20 cellular contexts compared by ENCODE assay signal in the genomic region with DNA sequence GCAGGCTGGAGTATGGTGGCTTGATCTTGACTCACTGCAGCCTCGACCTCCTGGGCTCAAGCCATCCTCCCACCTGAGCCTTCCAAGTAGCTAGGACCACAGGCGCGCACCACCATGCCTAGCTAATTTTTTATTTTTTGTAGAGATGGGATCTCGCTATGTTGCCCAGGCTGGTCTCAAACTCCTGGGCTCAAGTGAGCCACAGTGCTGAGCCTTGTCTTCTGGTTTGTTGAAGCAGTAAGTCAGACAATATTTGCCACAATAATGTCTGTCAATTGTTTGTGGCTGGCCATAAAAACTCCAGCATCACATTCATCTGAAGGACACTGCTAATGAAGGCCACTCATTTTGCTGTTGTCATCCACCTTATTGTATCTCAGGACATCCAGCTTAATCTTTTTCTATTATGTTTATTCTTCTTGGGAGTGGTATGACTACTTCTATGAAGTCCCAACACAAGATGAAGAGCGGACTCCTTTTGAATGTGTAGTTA.
A peak's percentile ranks its signal among the peaks of the same experiment; 100 is the strongest.
DNase-seq lines count a peak whose midpoint lies in the region; ATAC-seq, FAIRE-seq and TF ChIP-seq lines count a peak whose summit lies in the region.
"Had no signal": no experiment of that assay in that cellular context is flagged by ENCODE, and none has a peak within 500 bp of the region (broad histone marks: within the 10 kb centered on the region; RNA-seq: fewer than 3 reads in every experiment).

No MANE protein-coding gene starts in this region.

- in situ Hi-C loops in Panc1 (cut with HindIII; ENCODE audit: low pct_unique_long_range_greater_than_20kb, low sequenced_read_pairs) = no loop called here

- H3K9me3 Mint-ChIP-seq in Calu3 (ENCODE audit: low read depth, unreplicated experiment) = no peaks in the 10 kb centered on the region
- H3K9me3 Mint-ChIP-seq: CD4-positive, CD25-positive, alpha-beta regulatory T cell; IgD-negative memory B cell had no signal

- DNase-seq in Calu3 (no peak), Panc1 (ENCODE audit: low read depth, low spot score) (no peak), right lobe of liver (no peak), NCI-H187 (lab: John Stamatoyannopoulos, UW) (no peak), iPS-NIHi11 (ENCODE audit: low spot score) (no peak), D721Med (ENCODE audit: insufficient read length, low spot score) (no peak)
- DNase-seq: ACHN; BE2C; CD4-positive, CD25-positive, alpha-beta regulatory T cell; EL; GDM1; HCEC 1CT; MM.1S; NCI-H446 treated with DMSO at 0.1 percent for 48 hours had no signal

- H3K4me3 Mint-ChIP-seq in Calu3 (ENCODE audit: low read depth, unreplicated experiment) = no peak overlapping the region
- H3K4me3 Mint-ChIP-seq: CD4-positive, CD25-positive, alpha-beta regulatory T cell; IgD-negative memory B cell had no signal

- intact Hi-C loops in Calu3 (cut with micrococcal nuclease; ENCODE audit: unreplicated experiment) = no loop called here
- intact Hi-C loops in Panc1 (cut with micrococcal nuclease; ENCODE audit: unreplicated experiment) = no loop called here
- intact Hi-C loops in right lobe of liver (cut with DNase I) = no loop called here

- peaks cover 74% of the 10 kb centered on the region for H3K4me1 Mint-ChIP-seq in Calu3 (ENCODE audit: low read depth, unreplicated experiment)

- WGBS in right lobe of liver (ENCODE audit: insufficient coverage, low coverage, low lambda C conversion rate, missing lambda C conversion rate) = 77% methylated on average over 5 of the region's 5 CpGs

- FAIRE-seq in D721Med (lab: Jason Lieb, UNC) = no peak
- FAIRE-seq: GM12878, H1 had no signal

- H3K27me3 Mint-ChIP-seq in Calu3 (ENCODE audit: unreplicated experiment) = no peaks in the 10 kb centered on the region
- H3K27me3 Mint-ChIP-seq: CD4-positive, CD25-positive, alpha-beta regulatory T cell; IgD-negative memory B cell had no signal

- CTCF ChIA-PET in Calu3 (lab: Charles Lee) (interaction anchor here (0.6 kb wide), 1 partner anchor 143 kb away, joined by 3 read pairs; no protein-coding TSS in a partner anchor), Panc1 (lab: Charles Lee) (no interaction called here)

- H3K36me3 Mint-ChIP-seq in Calu3 (ENCODE audit: insufficient read depth, unreplicated experiment) = peaks cover 59% of the 10 kb centered on the region

- H3K27ac Mint-ChIP-seq in Calu3 (ENCODE audit: unreplicated experiment) = peak overlapping the region; percentile 9
- H3K27ac Mint-ChIP-seq: CD4-positive, CD25-positive, alpha-beta regulatory T cell had no signal

- H3K9me3 ChIP-seq in Panc1 (ENCODE audit: control insufficient read depth, insufficient read depth, low read depth, low read length) (no peaks in the 10 kb centered on the region), right lobe of liver (no peaks in the 10 kb centered on the region)
- H3K9me3 ChIP-seq: BE2C, SJCRH30 had no signal

- H3K4me3 ChIP-seq in Panc1 (ENCODE audit: low read depth in 2 of 2, low read length in 2 of 2) (no peak overlapping the region), right lobe of liver (no peak overlapping the region)
- H3K4me3 ChIP-seq: GM12878, SJCRH30 had no signal

- ATAC-seq in Panc1 = no peak; the same call in 1 of the 2 replicates
- peak in 3 of 4 donors; percentile 4 to 34 (median 10) for ATAC-seq in right lobe of liver
- ATAC-seq in GM18511 (IDR thresholded peaks at IDR 0.05; ENCODE audit: unreplicated experiment) = no peak
- ATAC-seq: GM12878 had no signal

- H3K27ac ChIP-seq in Panc1 (ENCODE audit: low read length) (peak overlapping the region; percentile 48), right lobe of liver (peak overlapping the region in 1 of 3 donors; percentile 40)
- H3K27ac ChIP-seq: KMS-11, SJCRH30 had no signal

- no peaks in the 10 kb centered on the region; the same call in 1 of the 2 replicates for H3K36me3 ChIP-seq in Panc1 (ENCODE audit: control insufficient read depth, insufficient read depth, low read length)
- peaks cover 0 to 14% (median 4%) of the 10 kb centered on the region in 4 donors for H3K36me3 ChIP-seq in right lobe of liver

- TF ChIP-seq POLR2A in right lobe of liver (IDR thresholded peaks at IDR 0.05) = no peak

- BruUV-seq in Calu3 (replicated peaks; lab: Mats Ljungman, UMichigan) (no TSS peak), Panc1 (replicated peaks; lab: Mats Ljungman, UMichigan) (no TSS peak)

- no peak for TF ChIP-seq CTCF in Calu3 (IDR thresholded peaks at IDR 0.05; ENCODE audit: unreplicated experiment)
- TF ChIP-seq CTCF in Panc1 (IDR thresholded peaks at IDR 0.05) = no peak
- TF ChIP-seq CTCF in right lobe of liver (IDR thresholded peaks at IDR 0.05) = no peak
- no peak for TF ChIP-seq CTCF in D721Med (IDR thresholded peaks at IDR 0.05; ENCODE audit: insufficient read depth, missing control alignments)

- H3K27me3 ChIP-seq in Panc1 (ENCODE audit: control insufficient read depth, insufficient read depth, low read length) = no peaks in the 10 kb centered on the region
- H3K27me3 ChIP-seq in right lobe of liver = no peaks in the 10 kb centered on the region
- H3K27me3 ChIP-seq: BE2C, SJCRH30 had no signal

- POLR2A ChIA-PET in Panc1 (lab: Charles Lee) = no interaction called here

- H3K4me1 ChIP-seq in Panc1 (ENCODE audit: control insufficient read depth, insufficient read depth, low read length) = peaks cover 47% of the 10 kb centered on the region
- peaks cover 0 to 24% (median 8%) of the 10 kb centered on the region in 4 donors for H3K4me1 ChIP-seq in right lobe of liver

Comparison
In these comparisons a context has a peak if more than half of its experiments do, and no peak if none do; other contexts are left out.
1. ATAC-seq: peak in right lobe of liver (3 of 4); none in Panc1 (single experiment) and GM18511 (single experiment).